In the genomic region with DNA sequence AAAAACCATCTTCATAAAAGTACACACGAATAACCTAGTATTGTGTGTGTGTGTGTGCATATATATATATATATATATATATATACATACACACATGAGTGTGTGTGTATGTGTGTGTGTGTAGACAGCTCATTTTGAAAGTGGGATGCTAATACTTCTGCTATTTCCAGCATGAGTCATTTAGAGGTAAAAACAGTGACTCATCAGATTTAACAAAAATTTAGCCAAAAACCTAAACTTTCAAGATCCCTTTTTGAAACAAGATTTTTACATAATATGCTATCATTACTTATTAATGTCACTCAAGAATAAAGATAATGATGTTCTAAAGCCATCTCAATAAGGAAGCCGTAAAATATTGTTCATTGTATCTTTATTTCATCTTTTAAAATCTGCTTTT, we compare ENCODE assay signal across 9 cellular contexts. TPM values are rescaled to one million over a fixed set of nuclear protein-coding genes. Genes with fewer than 3 reads are reported as not detected.
DNase-seq lines count a peak whose midpoint lies in the region; ATAC-seq and TF ChIP-seq lines count a peak whose summit lies in the region.
"Had no signal": no experiment of that assay in that cellular context is flagged by ENCODE, and none has a peak within 500 bp of the region (broad histone marks: within the 10 kb centered on the region; RNA-seq: fewer than 3 reads in every experiment).

No MANE protein-coding gene starts in this region.

- ATAC-seq in GM21529 (IDR thresholded peaks at IDR 0.05; ENCODE audit: unreplicated experiment) (peak; percentile 60), HG03460 (IDR thresholded peaks at IDR 0.05; ENCODE audit: unreplicated experiment) (peak; percentile 58), WTC11 (no peak)
- ATAC-seq in natural killer cell treated with Interleukin-12 subunit alpha and Interleukin-12 subunit beta and Interleukin-15 and Interleukin-18, amount 100 ng/mL, for 72 hours: no peak

- H3K27ac ChIP-seq in endodermal cell (ENCODE audit: low read depth, low read length): no peak overlapping the region

- no peaks in the 10 kb centered on the region for H3K4me1 ChIP-seq in endodermal cell (ENCODE audit: control insufficient read depth, insufficient read depth, low read length)

- H3K9ac ChIP-seq in endodermal cell (ENCODE audit: extremely low read depth, low read length, poor library complexity, severe bottlenecking): no peak overlapping the region

- POLR2A ChIA-PET in WTC11 (lab: Charles Lee): no interaction called here

- no CpG with 5 or more reads among the region's 2 CpGs for WGBS in endodermal cell (ENCODE audit: insufficient coverage in 1 of 2, insufficient read length in 1 of 2), 2 experiments

- CTCF ChIA-PET in WTC11 (lab: Charles Lee): no interaction called here

- H3K27me3 ChIP-seq in GM06990 (replicated peaks; ENCODE audit: control insufficient read depth, insufficient read depth, low read length) (no peaks in the 10 kb centered on the region), endodermal cell (ENCODE audit: control insufficient read depth, insufficient read depth, low read length, poor library complexity, severe bottlenecking) (no peaks in the 10 kb centered on the region)

- TF ChIP-seq CTCF in GM06990 (IDR thresholded peaks at IDR 0.05; ENCODE audit: insufficient read depth, low read length, poor library complexity, severe bottlenecking) (no peak), WTC11 (IDR thresholded peaks at IDR 0.05) (no peak), endodermal cell (conservative IDR thresholded peaks at IDR 0.05) (no peak)

- H3K9me3 Mint-ChIP-seq in WTC11: peaks cover 20% of the 10 kb centered on the region
- H3K9me3 Mint-ChIP-seq in endodermal cell: peaks cover 17% of the 10 kb centered on the region
- peaks cover 13% of the 10 kb centered on the region for H3K9me3 Mint-ChIP-seq in natural killer cell treated with Interleukin-12 subunit alpha and Interleukin-12 subunit beta and Interleukin-15 and Interleukin-18, amount 100 ng/mL, for 72 hours

- H3K27ac Mint-ChIP-seq in WTC11 (no peak overlapping the region), endodermal cell (no peak overlapping the region)
- H3K27ac Mint-ChIP-seq in natural killer cell treated with Interleukin-12 subunit alpha and Interleukin-12 subunit beta and Interleukin-15 and Interleukin-18, amount 100 ng/mL, for 72 hours: no peak overlapping the region

- no peaks in the 10 kb centered on the region for H3K36me3 ChIP-seq in GM06990 (ENCODE audit: control insufficient read depth, insufficient read depth, low read length)
- no peaks in the 10 kb centered on the region for H3K36me3 ChIP-seq in endodermal cell (ENCODE audit: control insufficient read depth, insufficient read depth, low read length)

- H3K27me3 Mint-ChIP-seq in WTC11 (ENCODE audit: low read depth) (no peaks in the 10 kb centered on the region; the same call in 1 of the 2 replicates), endodermal cell (ENCODE audit: insufficient read depth) (no peaks in the 10 kb centered on the region)
- no peaks in the 10 kb centered on the region for H3K27me3 Mint-ChIP-seq in natural killer cell treated with Interleukin-12 subunit alpha and Interleukin-12 subunit beta and Interleukin-15 and Interleukin-18, amount 100 ng/mL, for 72 hours

- H3K36me3 Mint-ChIP-seq in WTC11: peaks cover 18% of the 10 kb centered on the region
- no peaks in the 10 kb centered on the region for H3K36me3 Mint-ChIP-seq in endodermal cell (ENCODE audit: low read depth)
- H3K36me3 Mint-ChIP-seq in natural killer cell treated with Interleukin-12 subunit alpha and Interleukin-12 subunit beta and Interleukin-15 and Interleukin-18, amount 100 ng/mL, for 72 hours: peaks cover 16% of the 10 kb centered on the region

- peaks cover 13% of the 10 kb centered on the region for H3K4me1 Mint-ChIP-seq in WTC11
- no peaks in the 10 kb centered on the region for H3K4me1 Mint-ChIP-seq in endodermal cell
- H3K4me1 Mint-ChIP-seq in natural killer cell treated with Interleukin-12 subunit alpha and Interleukin-12 subunit beta and Interleukin-15 and Interleukin-18, amount 100 ng/mL, for 72 hours (ENCODE audit: low read depth in 2 of 2): peaks cover 4 to 6% of the 10 kb centered on the region in 2 donors

- no peak overlapping the region for H3K4me3 ChIP-seq in GM06990 (replicated peaks; ENCODE audit: low read depth, low read length)
- H3K4me3 ChIP-seq in endodermal cell (ENCODE audit: low read length): no peak overlapping the region

- peaks cover 3% of the 10 kb centered on the region for H3K9me3 ChIP-seq in endodermal cell (ENCODE audit: control insufficient read depth, low read length)

- no peak overlapping the region for H3K4me3 Mint-ChIP-seq in WTC11
- no peak overlapping the region for H3K4me3 Mint-ChIP-seq in endodermal cell
- H3K4me3 Mint-ChIP-seq in natural killer cell treated with Interleukin-12 subunit alpha and Interleukin-12 subunit beta and Interleukin-15 and Interleukin-18, amount 100 ng/mL, for 72 hours: no peak overlapping the region

- DNase-seq in GM06990 (ENCODE audit: extremely low read depth, insufficient read length) (peak; percentile 48), dedifferentiated amniotic fluid mesenchymal stem cell (ENCODE audit: extremely low spot score) (peak; percentile 51), WTC11 (ENCODE audit: low spot score) (no peak), endodermal cell (no peak), GM19240 (ENCODE audit: insufficient read length, low spot score) (no peak)
- DNase-seq in natural killer cell treated with Interleukin-12 subunit alpha and Interleukin-12 subunit beta and Interleukin-15 and Interleukin-18, amount 100 ng/mL, for 72 hours (ENCODE audit: low spot score): no peak
- DNase-seq: activated CD8-positive, alpha-beta memory T cell treated with anti-CD3 and anti-CD28 coated beads, Interleukin-2, amount 50 U/mL, for 48 hours had no signal

TF ChIP-seq in WTC11, 78 proteins besides CTCF, POLR2A, EP300 and RAD21 (continues in another document):
- TF ChIP-seq, protein P1, sequence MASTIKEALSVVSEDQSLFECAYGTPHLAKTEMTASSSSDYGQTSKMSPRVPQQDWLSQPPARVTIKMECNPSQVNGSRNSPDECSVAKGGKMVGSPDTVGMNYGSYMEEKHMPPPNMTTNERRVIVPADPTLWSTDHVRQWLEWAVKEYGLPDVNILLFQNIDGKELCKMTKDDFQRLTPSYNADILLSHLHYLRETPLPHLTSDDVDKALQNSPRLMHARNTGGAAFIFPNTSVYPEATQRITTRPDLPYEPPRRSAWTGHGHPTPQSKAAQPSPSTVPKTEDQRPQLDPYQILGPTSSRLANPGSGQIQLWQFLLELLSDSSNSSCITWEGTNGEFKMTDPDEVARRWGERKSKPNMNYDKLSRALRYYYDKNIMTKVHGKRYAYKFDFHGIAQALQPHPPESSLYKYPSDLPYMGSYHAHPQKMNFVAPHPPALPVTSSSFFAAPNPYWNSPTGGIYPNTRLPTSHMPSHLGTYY (CRISPR knock-in tag; IDR thresholded peaks at IDR 0.05): no peak
- TF ChIP-seq JUN (CRISPR knock-in tag; IDR thresholded peaks at IDR 0.05) (no peak), MYBL2 (CRISPR knock-in tag; IDR thresholded peaks at IDR 0.05) (no peak)
- TF ChIP-seq, protein P2, sequence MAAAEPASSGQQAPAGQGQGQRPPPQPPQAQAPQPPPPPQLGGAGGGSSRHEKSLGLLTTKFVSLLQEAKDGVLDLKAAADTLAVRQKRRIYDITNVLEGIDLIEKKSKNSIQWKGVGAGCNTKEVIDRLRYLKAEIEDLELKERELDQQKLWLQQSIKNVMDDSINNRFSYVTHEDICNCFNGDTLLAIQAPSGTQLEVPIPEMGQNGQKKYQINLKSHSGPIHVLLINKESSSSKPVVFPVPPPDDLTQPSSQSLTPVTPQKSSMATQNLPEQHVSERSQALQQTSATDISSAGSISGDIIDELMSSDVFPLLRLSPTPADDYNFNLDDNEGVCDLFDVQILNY (CRISPR knock-in tag; IDR thresholded peaks at IDR 0.05): no peak
- TF ChIP-seq, protein P3, sequence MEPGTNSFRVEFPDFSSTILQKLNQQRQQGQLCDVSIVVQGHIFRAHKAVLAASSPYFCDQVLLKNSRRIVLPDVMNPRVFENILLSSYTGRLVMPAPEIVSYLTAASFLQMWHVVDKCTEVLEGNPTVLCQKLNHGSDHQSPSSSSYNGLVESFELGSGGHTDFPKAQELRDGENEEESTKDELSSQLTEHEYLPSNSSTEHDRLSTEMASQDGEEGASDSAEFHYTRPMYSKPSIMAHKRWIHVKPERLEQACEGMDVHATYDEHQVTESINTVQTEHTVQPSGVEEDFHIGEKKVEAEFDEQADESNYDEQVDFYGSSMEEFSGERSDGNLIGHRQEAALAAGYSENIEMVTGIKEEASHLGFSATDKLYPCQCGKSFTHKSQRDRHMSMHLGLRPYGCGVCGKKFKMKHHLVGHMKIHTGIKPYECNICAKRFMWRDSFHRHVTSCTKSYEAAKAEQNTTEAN (CRISPR knock-in tag; IDR thresholded peaks at IDR 0.05): no peak
- TF ChIP-seq, protein P4, sequence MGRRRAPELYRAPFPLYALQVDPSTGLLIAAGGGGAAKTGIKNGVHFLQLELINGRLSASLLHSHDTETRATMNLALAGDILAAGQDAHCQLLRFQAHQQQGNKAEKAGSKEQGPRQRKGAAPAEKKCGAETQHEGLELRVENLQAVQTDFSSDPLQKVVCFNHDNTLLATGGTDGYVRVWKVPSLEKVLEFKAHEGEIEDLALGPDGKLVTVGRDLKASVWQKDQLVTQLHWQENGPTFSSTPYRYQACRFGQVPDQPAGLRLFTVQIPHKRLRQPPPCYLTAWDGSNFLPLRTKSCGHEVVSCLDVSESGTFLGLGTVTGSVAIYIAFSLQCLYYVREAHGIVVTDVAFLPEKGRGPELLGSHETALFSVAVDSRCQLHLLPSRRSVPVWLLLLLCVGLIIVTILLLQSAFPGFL (CRISPR knock-in tag; IDR thresholded peaks at IDR 0.05; ENCODE audit: borderline replicate concordance): no peak

RNA-seq across cellular contexts. Expression of a gene that starts 35.6 kb away (rescaled TPM):
- 0.37 to 1.4 TPM (median 0.50 TPM) in 3 replicates for total RNA-seq in WTC11 (2021)
- total RNA-seq in endodermal cell: under 1 TPM; 0.44 TPM
- polyA plus RNA-seq in endodermal cell (2013, experiment 1 of 2): 1.3 TPM
- polyA plus RNA-seq in endodermal cell (2013, experiment 2 of 2): 1.7 TPM
- not detected for total RNA-seq in natural killer cell treated with Interleukin-12 subunit alpha and Interleukin-12 subunit beta and Interleukin-15 and Interleukin-18, amount 100 ng/mL, for 72 hours

Comparison
In these comparisons a context has a peak if more than half of its experiments do, and no peak if none do; other contexts are left out.
1. DNase-seq: peak in GM06990 (single experiment) and dedifferentiated amniotic fluid mesenchymal stem cell (single experiment); none in WTC11 (single experiment), endodermal cell (single experiment), GM19240 (single experiment) and natural killer cell treated with Interleukin-12 subunit alpha and Interleukin-12 subunit beta and Interleukin-15 and Interleukin-18, amount 100 ng/mL, for 72 hours (single experiment).
2. ATAC-seq: peak in GM21529 (single experiment) and HG03460 (single experiment); none in WTC11 (single experiment) and natural killer cell treated with Interleukin-12 subunit alpha and Interleukin-12 subunit beta and Interleukin-15 and Interleukin-18, amount 100 ng/mL, for 72 hours (0 of 2).